In genomic region chr7:104795616-104796398, GRCh38 we compare ENCODE assay signal across 16 cellular contexts.
"Had no signal": no experiment of that assay in that cellular context is flagged by ENCODE, and none has a peak within 500 bp of the region (broad histone marks: within the 10 kb centered on the region; RNA-seq: fewer than 3 reads in every experiment).

No MANE protein-coding gene starts in this region.

- DNase-seq: activated CD4-positive, CD25-positive, alpha-beta regulatory T cell treated with anti-CD3 and anti-CD28 coated beads, Interleukin-2, amount 50 U/mL, for 72 hours; activated naive CD4-positive, alpha-beta T cell treated with Interleukin-2 at 50 U/mL for 16 hours; activated naive CD8-positive, alpha-beta T cell treated with anti-CD3 and anti-CD28 coated beads, Interleukin-2, amount 50 U/mL, for 24 hours; cortex of kidney; effector memory CD8-positive, alpha-beta T cell; erythroblast; kidney; right cardiac atrium; small intestine; stimulated activated CD4-positive, alpha-beta T cell treated with anti-CD3 and anti-CD28 coated beads, Interleukin-4, amount 100 ng/mL, for 24 hours; stimulated activated naive CD4-positive, alpha-beta T cell; T-cell; T-helper 9 cell; transverse colon had no signal

- H3K9me3 ChIP-seq: transverse colon had no signal

- H3K27ac ChIP-seq: transverse colon had no signal

- H3K4me1 ChIP-seq: transverse colon had no signal

- ATAC-seq: activated naive CD8-positive, alpha-beta T cell treated with anti-CD3 and anti-CD28 coated beads, Interleukin-2, amount 50 U/mL, for 24 hours; activated T-helper 17 cell treated with anti-CD3 and anti-CD28 coated beads, Interleukin-2, amount 50 U/mL, for 72 hours; effector memory CD8-positive, alpha-beta T cell; natural killer cell treated with Interleukin-12 subunit alpha and Interleukin-12 subunit beta and Interleukin-15 and Interleukin-18, amount 100 ng/mL, for 72 hours; right cardiac atrium; T-cell had no signal

- H3K36me3 ChIP-seq: transverse colon had no signal

- H3K4me3 ChIP-seq: transverse colon had no signal
